8 cellular contexts compared by ENCODE assay signal in genomic region chr14:23006544-23007419, GRCh38. TPM values are rescaled to one million over a fixed set of nuclear protein-coding genes. Genes with fewer than 3 reads are reported as not detected.
DNase-seq lines count a peak whose midpoint lies in the region; ATAC-seq and TF ChIP-seq lines count a peak whose summit lies in the region.

No MANE protein-coding gene starts in this region.

- peak; percentile 98 for DNase-seq in DND-41
- peak; percentile 94 to 98 (median 97) for DNase-seq in Peyer's patch
- peak; percentile 98 for DNase-seq in activated T-helper 1 cell treated with anti-CD3 and anti-CD28 coated beads, Interleukin-12 subunit alpha, Interleukin-12 subunit beta, Interleukin-2, Interleukin-4 antibody, amounts not matched to agents 30 ng/mL and 10 ng/mL and 1 ng/mL, durations not matched to agents 14 hours and 24 hours and 36 hours (ENCODE audit: low spot score)
- peak; percentile 97 for DNase-seq in fibroblast of gingiva (ENCODE audit: low read depth)
- DNase-seq in naive thymus-derived CD4-positive, alpha-beta T cell, result peak; percentile 88 to 99 (median 98)
- DNase-seq in stimulated activated naive B cell treated with anti-CD40 and anti-IgM and Interleukin-4, amounts not matched to agents 10 μg/mL and 1 μg/mL and 100 μg/mL, for 72 hours, result peak; percentile 98

- peak overlapping the region; percentile 97 for H3K4me3 Mint-ChIP-seq in activated T-helper 1 cell treated with anti-CD3 and anti-CD28 coated beads, Interleukin-12 subunit alpha, Interleukin-12 subunit beta, Interleukin-2, Interleukin-4 antibody, amounts not matched to agents 30 ng/mL and 10 ng/mL and 1 ng/mL, durations not matched to agents 14 hours and 24 hours and 36 hours
- H3K4me3 Mint-ChIP-seq in naive thymus-derived CD4-positive, alpha-beta T cell, result peak overlapping the region; percentile 91 to 100 (median 96)
- H3K4me3 Mint-ChIP-seq in stimulated activated naive B cell treated with anti-CD40 and anti-IgM and Interleukin-4, amounts not matched to agents 10 μg/mL and 1 μg/mL and 100 μg/mL, for 72 hours, result peak overlapping the region; percentile 93 to 97

- peaks cover 42% of the 10 kb centered on the region for H3K4me1 ChIP-seq in DND-41 (ENCODE audit: insufficient read depth, low read length)
- H3K4me1 ChIP-seq in KMS-11 (ENCODE audit: low read depth, poor library complexity, severe bottlenecking), result peaks cover 31% of the 10 kb centered on the region
- H3K4me1 ChIP-seq in Peyer's patch, result peaks cover 0 to 22% (median 2%) of the 10 kb centered on the region in 4 donors
- H3K4me1 ChIP-seq in naive thymus-derived CD4-positive, alpha-beta T cell (ENCODE audit: control insufficient read depth in 2 of 2, insufficient read depth in 2 of 2, low read length in 2 of 2), result peaks cover 9 to 25% of the 10 kb centered on the region in 2 donors

- peak; percentile 71 to 82 for TF ChIP-seq POLR2A in Peyer's patch (IDR thresholded peaks at IDR 0.05)

- peak overlapping the region; percentile 100 for H3K27ac ChIP-seq in DND-41 (ENCODE audit: low read length)
- peak overlapping the region; percentile 96 for H3K27ac ChIP-seq in KMS-11
- H3K27ac ChIP-seq in Peyer's patch, result peak overlapping the region; percentile 89 to 95 (median 92)
- H3K27ac ChIP-seq in naive thymus-derived CD4-positive, alpha-beta T cell (ENCODE audit: low read depth, low read length), result peak overlapping the region; percentile 86

- peak; percentile 49 for TF ChIP-seq CTCF in DND-41 (IDR thresholded peaks at IDR 0.05; ENCODE audit: borderline replicate concordance, extremely low read depth, low read length, poor library complexity, severe bottlenecking)
- no peak for TF ChIP-seq CTCF in KMS-11 (conservative IDR thresholded peaks at IDR 0.05; ENCODE audit: low read depth, low read length)
- peak in 2 of 6 experiments; percentile 10 to 21 for TF ChIP-seq CTCF in Peyer's patch (IDR thresholded peaks at IDR 0.05)

- H3K79me2 ChIP-seq in DND-41 (ENCODE audit: insufficient read depth, low read length) (peaks cover 29% of the 10 kb centered on the region), KMS-11 (ENCODE audit: insufficient read depth, low read depth) (no peaks in the 10 kb centered on the region)

- no peaks in the 10 kb centered on the region for H3K36me3 ChIP-seq in DND-41 (ENCODE audit: insufficient read depth, low read length)
- no peaks in the 10 kb centered on the region for H3K36me3 ChIP-seq in KMS-11 (ENCODE audit: insufficient read depth)
- H3K36me3 ChIP-seq in Peyer's patch, result no peaks in the 10 kb centered on the region
- H3K36me3 ChIP-seq in naive thymus-derived CD4-positive, alpha-beta T cell (ENCODE audit: control insufficient read depth in 2 of 3, insufficient read depth in 3 of 3, low read length in 3 of 3), result no peaks in the 10 kb centered on the region

- H3K9me3 Mint-ChIP-seq in activated T-helper 1 cell treated with anti-CD3 and anti-CD28 coated beads, Interleukin-12 subunit alpha, Interleukin-12 subunit beta, Interleukin-2, Interleukin-4 antibody, amounts not matched to agents 30 ng/mL and 10 ng/mL and 1 ng/mL, durations not matched to agents 14 hours and 24 hours and 36 hours, result no peaks in the 10 kb centered on the region
- no peaks in the 10 kb centered on the region for H3K9me3 Mint-ChIP-seq in naive thymus-derived CD4-positive, alpha-beta T cell
- H3K9me3 Mint-ChIP-seq in stimulated activated naive B cell treated with anti-CD40 and anti-IgM and Interleukin-4, amounts not matched to agents 10 μg/mL and 1 μg/mL and 100 μg/mL, for 72 hours, result peaks cover 0 to 2% of the 10 kb centered on the region in 2 donors

- peaks cover 52% of the 10 kb centered on the region for H3K4me1 Mint-ChIP-seq in activated T-helper 1 cell treated with anti-CD3 and anti-CD28 coated beads, Interleukin-12 subunit alpha, Interleukin-12 subunit beta, Interleukin-2, Interleukin-4 antibody, amounts not matched to agents 30 ng/mL and 10 ng/mL and 1 ng/mL, durations not matched to agents 14 hours and 24 hours and 36 hours (ENCODE audit: low read depth)
- peaks cover 12 to 60% (median 48%) of the 10 kb centered on the region in 7 donors for H3K4me1 Mint-ChIP-seq in naive thymus-derived CD4-positive, alpha-beta T cell
- H3K4me1 Mint-ChIP-seq in stimulated activated naive B cell treated with anti-CD40 and anti-IgM and Interleukin-4, amounts not matched to agents 10 μg/mL and 1 μg/mL and 100 μg/mL, for 72 hours, result peaks cover 14 to 38% of the 10 kb centered on the region in 2 donors

- peak overlapping the region; percentile 28 to 64 for H3K4me3 ChIP-seq in DND-41 (ENCODE audit: low read depth in 1 of 2, low read length in 2 of 2)
- peak overlapping the region; percentile 60 for H3K4me3 ChIP-seq in KMS-11 (IDR thresholded peaks at IDR 0.05; ENCODE audit: insufficient read depth, low read depth, low read length)
- peak overlapping the region; percentile 63 to 74 (median 72) for H3K4me3 ChIP-seq in Peyer's patch
- peak overlapping the region; percentile 94 for H3K4me3 ChIP-seq in naive thymus-derived CD4-positive, alpha-beta T cell (ENCODE audit: low read length)

- H3K27me3 Mint-ChIP-seq in activated T-helper 1 cell treated with anti-CD3 and anti-CD28 coated beads, Interleukin-12 subunit alpha, Interleukin-12 subunit beta, Interleukin-2, Interleukin-4 antibody, amounts not matched to agents 30 ng/mL and 10 ng/mL and 1 ng/mL, durations not matched to agents 14 hours and 24 hours and 36 hours (ENCODE audit: insufficient read depth), result no peaks in the 10 kb centered on the region
- H3K27me3 Mint-ChIP-seq in naive thymus-derived CD4-positive, alpha-beta T cell, result no peaks in the 10 kb centered on the region
- H3K27me3 Mint-ChIP-seq in stimulated activated naive B cell treated with anti-CD40 and anti-IgM and Interleukin-4, amounts not matched to agents 10 μg/mL and 1 μg/mL and 100 μg/mL, for 72 hours, result no peaks in the 10 kb centered on the region

- ATAC-seq in DND-41 (ENCODE audit: insufficient read depth, low read depth) (peak; percentile 95), GM21737 (IDR thresholded peaks at IDR 0.05; ENCODE audit: unreplicated experiment) (peak; percentile 91)
- ATAC-seq in naive thymus-derived CD4-positive, alpha-beta T cell, result peak; percentile 97
- peak; percentile 95 to 96 for ATAC-seq in stimulated activated naive B cell treated with anti-CD40 and anti-IgM and Interleukin-4, amounts not matched to agents 10 μg/mL and 1 μg/mL and 100 μg/mL, for 72 hours (replicated peaks)

- peak overlapping the region; percentile 72 for H3K4me2 ChIP-seq in DND-41 (ENCODE audit: insufficient read depth, low read length)
- H3K4me2 ChIP-seq in KMS-11, result peak overlapping the region; percentile 96

- intact Hi-C loops in activated T-helper 1 cell treated with anti-CD3 and anti-CD28 coated beads, Interleukin-12 subunit alpha, Interleukin-12 subunit beta, Interleukin-2, Interleukin-4 antibody, amounts not matched to agents 30 ng/mL and 10 ng/mL and 1 ng/mL, durations not matched to agents 14 hours and 24 hours and 36 hours (cut with micrococcal nuclease), result loop anchor here (1.0 to 2.0 kb wide), 11 partner anchors 20 to 463 kb away; partner anchors contain the start of genes ACIN1, C14orf119, HAUS4 and HOMEZ
- intact Hi-C loops in naive thymus-derived CD4-positive, alpha-beta T cell (cut with micrococcal nuclease), result loop anchor here (1.0 to 5.0 kb wide), 13 partner anchors 14 to 1739 kb away; partner anchors contain the start of genes ACIN1 (in 2 of the 2), C14orf119 (in 2 of the 2), PRMT5 (in 2 of the 2) and HAUS4 (in 1 of the 2)

- H2AFZ ChIP-seq in DND-41 (ENCODE audit: low read depth, low read length) (peak overlapping the region; percentile 96), KMS-11 (ENCODE audit: low read depth) (peak overlapping the region; percentile 66)

- peaks cover 1% of the 10 kb centered on the region for H3K36me3 Mint-ChIP-seq in activated T-helper 1 cell treated with anti-CD3 and anti-CD28 coated beads, Interleukin-12 subunit alpha, Interleukin-12 subunit beta, Interleukin-2, Interleukin-4 antibody, amounts not matched to agents 30 ng/mL and 10 ng/mL and 1 ng/mL, durations not matched to agents 14 hours and 24 hours and 36 hours (ENCODE audit: low read depth)
- H3K36me3 Mint-ChIP-seq in naive thymus-derived CD4-positive, alpha-beta T cell, result peaks cover 0 to 3% (median 0%) of the 10 kb centered on the region in 5 donors
- no peaks in the 10 kb centered on the region for H3K36me3 Mint-ChIP-seq in stimulated activated naive B cell treated with anti-CD40 and anti-IgM and Interleukin-4, amounts not matched to agents 10 μg/mL and 1 μg/mL and 100 μg/mL, for 72 hours

- no peaks in the 10 kb centered on the region for H3K9me3 ChIP-seq in DND-41 (ENCODE audit: insufficient read depth, low read length, severe bottlenecking)
- no peaks in the 10 kb centered on the region for H3K9me3 ChIP-seq in Peyer's patch
- no peaks in the 10 kb centered on the region for H3K9me3 ChIP-seq in naive thymus-derived CD4-positive, alpha-beta T cell (ENCODE audit: control insufficient read depth in 2 of 3, low read length in 3 of 3)

- H3K27me3 ChIP-seq in DND-41 (ENCODE audit: insufficient read depth, low read length, poor library complexity), result no peaks in the 10 kb centered on the region
- H3K27me3 ChIP-seq in KMS-11 (ENCODE audit: insufficient read depth, low read depth), result no peaks in the 10 kb centered on the region
- H3K27me3 ChIP-seq in Peyer's patch, result no peaks in the 10 kb centered on the region
- no peaks in the 10 kb centered on the region for H3K27me3 ChIP-seq in naive thymus-derived CD4-positive, alpha-beta T cell (ENCODE audit: control insufficient read depth in 2 of 2, insufficient read depth in 2 of 2, low read length in 2 of 2)

- POLR2A ChIA-PET in naive thymus-derived CD4-positive, alpha-beta T cell (lab: Charles Lee), result interaction anchor here (0.6 to 4.1 kb wide), 39 partner anchors 9 to 1550 kb away, joined by 3 to 79 read pairs (median 4); partner anchors contain the start of genes ACIN1, AJUBA, C14orf119 and CDH24

- H4K20me1 ChIP-seq in DND-41 (ENCODE audit: insufficient read depth, low read length) (no peaks in the 10 kb centered on the region), KMS-11 (ENCODE audit: insufficient read depth) (no peaks in the 10 kb centered on the region)

- CTCF ChIA-PET in naive thymus-derived CD4-positive, alpha-beta T cell (lab: Charles Lee), result interaction anchor here (0.6 to 3.5 kb wide), 29 partner anchors 9 to 114 kb away, joined by 3 to 33 read pairs (median 5); partner anchors contain the start of genes ACIN1, AJUBA, C14orf119 and CDH24

- H3K27ac Mint-ChIP-seq in activated T-helper 1 cell treated with anti-CD3 and anti-CD28 coated beads, Interleukin-12 subunit alpha, Interleukin-12 subunit beta, Interleukin-2, Interleukin-4 antibody, amounts not matched to agents 30 ng/mL and 10 ng/mL and 1 ng/mL, durations not matched to agents 14 hours and 24 hours and 36 hours, result peak overlapping the region; percentile 97
- peak overlapping the region; percentile 87 to 99 (median 98) for H3K27ac Mint-ChIP-seq in naive thymus-derived CD4-positive, alpha-beta T cell
- H3K27ac Mint-ChIP-seq in stimulated activated naive B cell treated with anti-CD40 and anti-IgM and Interleukin-4, amounts not matched to agents 10 μg/mL and 1 μg/mL and 100 μg/mL, for 72 hours, result peak overlapping the region; percentile 99

- H3K9ac ChIP-seq in DND-41 (ENCODE audit: low read depth, low read length) (peak overlapping the region; percentile 72), KMS-11 (peak overlapping the region; percentile 95)

RNA-seq across cellular contexts. Expression of gene C14orf93, which starts 3.2 kb away (rescaled TPM):
- 10 to 100 TPM; 11.0 to 34.4 (median 19.8) TPM for total RNA-seq in Peyer's patch
- 6.3 and 7.2 TPM in 2 replicates for total RNA-seq in activated T-helper 1 cell treated with anti-CD3 and anti-CD28 coated beads, Interleukin-12 subunit alpha, Interleukin-12 subunit beta, Interleukin-2, Interleukin-4 antibody, amounts not matched to agents 30 ng/mL and 10 ng/mL and 1 ng/mL, durations not matched to agents 14 hours and 24 hours and 36 hours
- total RNA-seq in naive thymus-derived CD4-positive, alpha-beta T cell, result 10 to 100 TPM; 10.9 to 20.5 (median 12.1) TPM
- 1 to 10 TPM; 5.7 to 8.1 TPM for polyA plus RNA-seq in naive thymus-derived CD4-positive, alpha-beta T cell

RNA-seq across cellular contexts. Expression of gene AJUBA, which starts 24.4 kb away (rescaled TPM):
- total RNA-seq in Peyer's patch, result 1 to 10 TPM in 3 of 4 donors, under 1 TPM in 1; 0.70 to 3.3 (median 2.4) TPM
- 1.8 and 2.7 TPM in 2 replicates for total RNA-seq in activated T-helper 1 cell treated with anti-CD3 and anti-CD28 coated beads, Interleukin-12 subunit alpha, Interleukin-12 subunit beta, Interleukin-2, Interleukin-4 antibody, amounts not matched to agents 30 ng/mL and 10 ng/mL and 1 ng/mL, durations not matched to agents 14 hours and 24 hours and 36 hours
- total RNA-seq in naive thymus-derived CD4-positive, alpha-beta T cell, result 1 to 10 TPM in 3 of 5 experiments, under 1 TPM in 2; 0.49 to 3.2 (median 1.4) TPM
- 1 to 10 TPM; 1.6 to 2.3 TPM for polyA plus RNA-seq in naive thymus-derived CD4-positive, alpha-beta T cell

RNA-seq across cellular contexts. Expression of gene PSMB5, which starts 27.9 kb away (rescaled TPM):
- 100 to 1,000 TPM in 1 of 4 donors, 10 to 100 TPM in 3; 49.6 to 116 (median 68.8) TPM for total RNA-seq in Peyer's patch
- 144 and 148 TPM in 2 replicates for total RNA-seq in activated T-helper 1 cell treated with anti-CD3 and anti-CD28 coated beads, Interleukin-12 subunit alpha, Interleukin-12 subunit beta, Interleukin-2, Interleukin-4 antibody, amounts not matched to agents 30 ng/mL and 10 ng/mL and 1 ng/mL, durations not matched to agents 14 hours and 24 hours and 36 hours
- 10 to 100 TPM; 19.2 to 69.1 (median 32.8) TPM for total RNA-seq in naive thymus-derived CD4-positive, alpha-beta T cell
- polyA plus RNA-seq in naive thymus-derived CD4-positive, alpha-beta T cell, result 10 to 100 TPM; 53.6 to 74.2 TPM

RNA-seq across cellular contexts. Expression of gene PSMB11, which starts 35.2 kb away (rescaled TPM):
- total RNA-seq in Peyer's patch, result not detected
- not detected in 2 replicates for total RNA-seq in activated T-helper 1 cell treated with anti-CD3 and anti-CD28 coated beads, Interleukin-12 subunit alpha, Interleukin-12 subunit beta, Interleukin-2, Interleukin-4 antibody, amounts not matched to agents 30 ng/mL and 10 ng/mL and 1 ng/mL, durations not matched to agents 14 hours and 24 hours and 36 hours
- 1 to 10 TPM in 1 of 5 experiments, under 1 TPM in 3, not detected in 1; 0.32 to 1.1 (median 0.66) TPM for total RNA-seq in naive thymus-derived CD4-positive, alpha-beta T cell
- polyA plus RNA-seq in naive thymus-derived CD4-positive, alpha-beta T cell, result 1 to 10 TPM in 1 of 2 donors, under 1 TPM in 1; 0.70 to 1.2 TPM

RNA-seq across cellular contexts. Expression of gene HAUS4, which starts 49.9 kb away (rescaled TPM):
- total RNA-seq in Peyer's patch, result 100 to 1,000 TPM in 1 of 4 donors, 10 to 100 TPM in 3; 73.4 to 105 (median 83.5) TPM
- 52.4 and 56.4 TPM in 2 replicates for total RNA-seq in activated T-helper 1 cell treated with anti-CD3 and anti-CD28 coated beads, Interleukin-12 subunit alpha, Interleukin-12 subunit beta, Interleukin-2, Interleukin-4 antibody, amounts not matched to agents 30 ng/mL and 10 ng/mL and 1 ng/mL, durations not matched to agents 14 hours and 24 hours and 36 hours
- 10 to 100 TPM; 27.1 to 50.7 (median 38.8) TPM for total RNA-seq in naive thymus-derived CD4-positive, alpha-beta T cell
- 10 to 100 TPM; 41.3 to 45.0 TPM for polyA plus RNA-seq in naive thymus-derived CD4-positive, alpha-beta T cell

Comparison
In these comparisons a context has a peak if more than half of its experiments do, and no peak if none do; other contexts are left out.
1. Peak in every context shown above with its lines: DNase-seq, ATAC-seq, H3K4me3 ChIP-seq and H3K27ac ChIP-seq.